Comparison of ENCODE assay signal across 9 cellular contexts in the genomic region with DNA sequence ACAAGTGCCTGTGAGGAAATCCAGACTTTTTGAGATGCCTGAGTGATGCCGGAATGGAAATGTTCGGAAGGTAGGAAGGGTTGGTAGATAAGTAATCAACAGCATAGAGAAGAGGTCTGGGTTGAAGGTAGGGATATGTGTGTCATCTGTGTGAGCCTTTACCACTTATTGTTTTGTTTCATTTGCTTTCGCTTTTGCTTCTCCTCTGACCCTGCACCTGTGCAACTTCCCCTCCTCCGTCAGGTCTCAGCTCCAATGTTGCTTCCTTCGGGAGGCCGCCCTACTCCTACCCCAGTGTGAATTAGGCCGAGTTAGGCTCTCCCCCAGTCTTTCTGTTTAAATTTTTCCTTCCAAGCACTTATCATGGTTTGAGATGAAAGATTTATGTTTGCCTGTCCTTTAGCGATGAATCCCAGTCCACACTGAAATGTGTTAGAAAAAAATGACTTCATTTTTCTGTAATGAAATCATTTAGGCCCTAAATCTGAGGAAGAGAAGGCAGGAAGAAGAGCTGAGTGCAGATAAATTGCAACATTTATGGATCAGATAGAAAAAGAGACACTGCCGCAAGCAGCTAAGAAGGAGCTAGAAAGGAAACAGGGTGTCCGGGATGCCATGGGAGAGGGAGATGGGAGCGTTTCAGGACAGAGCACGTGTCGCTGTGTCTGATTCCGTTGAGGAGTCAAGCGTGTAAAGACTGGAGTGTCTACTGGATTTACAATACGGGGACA.
DNase-seq lines count a peak whose midpoint lies in the region; ATAC-seq and TF ChIP-seq lines count a peak whose summit lies in the region.
"Had no signal": no experiment of that assay in that cellular context is flagged by ENCODE, and none has a peak within 500 bp of the region (broad histone marks: within the 10 kb centered on the region; RNA-seq: fewer than 3 reads in every experiment).

No MANE protein-coding gene starts in this region.

- H3K36me3 ChIP-seq in CD8-positive, alpha-beta memory T cell (ENCODE audit: insufficient read depth, low read length): no peaks in the 10 kb centered on the region
- no peaks in the 10 kb centered on the region for H3K36me3 ChIP-seq in suprapubic skin

- no peak for TF ChIP-seq POLR2A in suprapubic skin (IDR thresholded peaks at IDR 0.05)

- ATAC-seq in GM19324 (IDR thresholded peaks at IDR 0.05; ENCODE audit: low FRiP score, unreplicated experiment): peak; percentile 86
- peak; percentile 92 for ATAC-seq in HG03280 (IDR thresholded peaks at IDR 0.05; ENCODE audit: unreplicated experiment)
- ATAC-seq in central memory CD8-positive, alpha-beta T cell (replicated peaks; ENCODE audit: extremely low read depth, poor library complexity, severe bottlenecking): peak; percentile 84
- ATAC-seq in stimulated activated effector memory CD8-positive, alpha-beta T cell treated with anti-CD3 and anti-CD28 coated beads, Interleukin-12 subunit alpha, Interleukin-12 subunit beta, amount 100 ng/mL, for 72 hours: peak; percentile 93
- ATAC-seq: HCT116 had no signal

- no peak for TF ChIP-seq EP300 in suprapubic skin (IDR thresholded peaks at IDR 0.05)

- H3K4me3 Mint-ChIP-seq in CD8-positive, alpha-beta memory T cell: no peak overlapping the region
- H3K4me3 Mint-ChIP-seq in central memory CD8-positive, alpha-beta T cell: no peak overlapping the region
- no peak overlapping the region for H3K4me3 Mint-ChIP-seq in stimulated activated effector memory CD8-positive, alpha-beta T cell treated with anti-CD3 and anti-CD28 coated beads, Interleukin-12 subunit alpha, Interleukin-12 subunit beta, amount 100 ng/mL, for 72 hours

- H3K27ac Mint-ChIP-seq in CD8-positive, alpha-beta memory T cell: no peak overlapping the region
- H3K27ac Mint-ChIP-seq in central memory CD8-positive, alpha-beta T cell (ENCODE audit: low read depth): no peak overlapping the region
- H3K27ac Mint-ChIP-seq in stimulated activated effector memory CD8-positive, alpha-beta T cell treated with anti-CD3 and anti-CD28 coated beads, Interleukin-12 subunit alpha, Interleukin-12 subunit beta, amount 100 ng/mL, for 72 hours: no peak overlapping the region

- H3K4me1 Mint-ChIP-seq in CD8-positive, alpha-beta memory T cell: no peaks in the 10 kb centered on the region
- no peaks in the 10 kb centered on the region for H3K4me1 Mint-ChIP-seq in central memory CD8-positive, alpha-beta T cell
- no peaks in the 10 kb centered on the region for H3K4me1 Mint-ChIP-seq in stimulated activated effector memory CD8-positive, alpha-beta T cell treated with anti-CD3 and anti-CD28 coated beads, Interleukin-12 subunit alpha, Interleukin-12 subunit beta, amount 100 ng/mL, for 72 hours

- POLR2A ChIA-PET in CD8-positive, alpha-beta memory T cell (lab: Charles Lee): interaction anchor here (0.5 to 1.0 kb wide), 2 partner anchors 42 to 944 kb away, joined by 3 to 4 read pairs; a partner anchor contains a TSS

- DNase-seq in CD8-positive, alpha-beta memory T cell: peak in 2 of 5 donors; percentile 19 to 27
- DNase-seq in central memory CD8-positive, alpha-beta T cell (ENCODE audit: low spot score in 2 of 2): no peak
- no peak for DNase-seq in stimulated activated effector memory CD8-positive, alpha-beta T cell treated with anti-CD3 and anti-CD28 coated beads, Interleukin-12 subunit alpha, Interleukin-12 subunit beta, amount 100 ng/mL, for 72 hours (ENCODE audit: low spot score in 2 of 2)
- no peak for DNase-seq in suprapubic skin (ENCODE audit: low spot score in 2 of 2)
- DNase-seq in COR-L47 (lab: John Stamatoyannopoulos, UW): no peak
- no peak for DNase-seq in SHP77 treated with DMSO at 0.1 percent for 48 hours (lab: John Stamatoyannopoulos, UW)

- peaks cover 17% of the 10 kb centered on the region for H3K4me1 ChIP-seq in CD8-positive, alpha-beta memory T cell (ENCODE audit: insufficient read depth, low read length)
- H3K4me1 ChIP-seq in suprapubic skin: peaks cover 10% of the 10 kb centered on the region

- H3K27me3 ChIP-seq in CD8-positive, alpha-beta memory T cell (ENCODE audit: insufficient read depth, low read length, poor library complexity, severe bottlenecking): no peaks in the 10 kb centered on the region
- H3K27me3 ChIP-seq in suprapubic skin: no peaks in the 10 kb centered on the region

- no peaks in the 10 kb centered on the region for H3K9me3 ChIP-seq in CD8-positive, alpha-beta memory T cell (ENCODE audit: low read length)
- no peaks in the 10 kb centered on the region for H3K9me3 ChIP-seq in suprapubic skin

- peak overlapping the region; percentile 13 for H3K4me3 ChIP-seq in CD8-positive, alpha-beta memory T cell (ENCODE audit: low read length)
- H3K4me3 ChIP-seq in suprapubic skin: no peak overlapping the region

- no peaks in the 10 kb centered on the region for H3K36me3 Mint-ChIP-seq in CD8-positive, alpha-beta memory T cell
- H3K36me3 Mint-ChIP-seq in central memory CD8-positive, alpha-beta T cell (ENCODE audit: insufficient read depth): no peaks in the 10 kb centered on the region
- no peaks in the 10 kb centered on the region for H3K36me3 Mint-ChIP-seq in stimulated activated effector memory CD8-positive, alpha-beta T cell treated with anti-CD3 and anti-CD28 coated beads, Interleukin-12 subunit alpha, Interleukin-12 subunit beta, amount 100 ng/mL, for 72 hours

- H3K27ac ChIP-seq in CD8-positive, alpha-beta memory T cell (ENCODE audit: low read depth, low read length): no peak overlapping the region
- no peak overlapping the region for H3K27ac ChIP-seq in suprapubic skin

- WGBS in suprapubic skin: 63% methylated on average over 16 of the region's 16 CpGs

- CTCF ChIA-PET in CD8-positive, alpha-beta memory T cell (lab: Charles Lee): interaction anchor here (0.9 kb wide), 1 partner anchor 47 kb away, joined by 3 read pairs; no protein-coding TSS in a partner anchor

- no peaks in the 10 kb centered on the region for H3K9me3 Mint-ChIP-seq in CD8-positive, alpha-beta memory T cell
- H3K9me3 Mint-ChIP-seq in central memory CD8-positive, alpha-beta T cell: no peaks in the 10 kb centered on the region
- no peaks in the 10 kb centered on the region for H3K9me3 Mint-ChIP-seq in stimulated activated effector memory CD8-positive, alpha-beta T cell treated with anti-CD3 and anti-CD28 coated beads, Interleukin-12 subunit alpha, Interleukin-12 subunit beta, amount 100 ng/mL, for 72 hours

- peaks cover 0 to 3% of the 10 kb centered on the region in 2 donors for H3K27me3 Mint-ChIP-seq in CD8-positive, alpha-beta memory T cell
- H3K27me3 Mint-ChIP-seq in central memory CD8-positive, alpha-beta T cell: no peaks in the 10 kb centered on the region

- no peak for TF ChIP-seq CTCF in suprapubic skin (IDR thresholded peaks at IDR 0.05)
